Comparison of ENCODE assay signal across 17 cellular contexts in the genomic region with DNA sequence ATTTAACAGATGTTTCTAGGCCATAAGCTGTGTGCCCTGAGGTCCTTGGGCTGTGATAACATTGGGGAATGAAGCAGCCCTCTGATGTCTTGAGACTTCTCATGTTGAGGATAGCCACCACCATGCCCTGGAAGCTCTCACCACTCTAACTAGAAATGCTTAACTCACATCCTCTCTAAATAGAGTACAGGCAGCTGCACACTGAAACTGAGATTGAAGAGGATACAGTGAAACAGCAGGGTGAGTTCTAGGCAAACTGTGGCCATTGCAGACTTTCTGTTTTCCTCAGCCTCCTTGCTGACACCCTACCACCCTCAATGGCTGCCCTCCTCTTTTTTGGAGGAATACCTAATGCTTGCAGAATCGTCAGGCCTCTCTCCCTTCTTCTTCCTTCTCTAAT. TPM values are rescaled to one million over a fixed set of nuclear protein-coding genes. Genes with fewer than 3 reads are reported as not detected.
DNase-seq lines count a peak whose midpoint lies in the region; ATAC-seq lines count a peak whose summit lies in the region.
"Had no signal": no experiment of that assay in that cellular context is flagged by ENCODE, and none has a peak within 500 bp of the region (broad histone marks: within the 10 kb centered on the region; RNA-seq: fewer than 3 reads in every experiment).

No MANE protein-coding gene starts in this region.

- CTCF ChIA-PET in activated CD4-positive, alpha-beta T cell treated with anti-CD3 and anti-CD28 coated beads, Interleukin-2, amount 10 ng/mL, durations not matched to agents 7 days and 5 days (lab: Charles Lee), result interaction anchor here (1.2 to 1.6 kb wide), 2 partner anchors 11 to 205 kb away, joined by 5 to 6 read pairs; no protein-coding TSS in a partner anchor

- POLR2A ChIA-PET in activated CD4-positive, alpha-beta T cell treated with anti-CD3 and anti-CD28 coated beads, Interleukin-2, amount 10 ng/mL, durations not matched to agents 7 days and 5 days (lab: Charles Lee), result no interaction called here

- peaks cover 2% of the 10 kb centered on the region for H3K27me3 Mint-ChIP-seq in activated CD4-positive, alpha-beta T cell treated with anti-CD3 and anti-CD28 coated beads, Interleukin-2, amount 10 ng/mL, durations not matched to agents 7 days and 5 days
- H3K27me3 Mint-ChIP-seq: CD4-positive, alpha-beta T cell had no signal

- DNase-seq in NCI-H2227 (lab: John Stamatoyannopoulos, UW; ENCODE audit: unreplicated experiment), result no peak
- DNase-seq in NCI-H128 (lab: John Stamatoyannopoulos, UW; ENCODE audit: unreplicated experiment), result no peak
- DNase-seq in activated CD4-positive, alpha-beta T cell treated with anti-CD3 and anti-CD28 coated beads, Interleukin-2, amount 10 ng/mL, durations not matched to agents 7 days and 5 days, result no peak
- DNase-seq in SW 1271 (lab: John Stamatoyannopoulos, UW), result no peak
- DNase-seq: activated effector memory CD4-positive, alpha-beta T cell treated with Interleukin-2 at 50 U/mL for 16 hours; CD4-positive, alpha-beta T cell; DMS53; gastrocnemius medialis; NCI-H226; NK-92 treated with Interleukin-12 subunit alpha and Interleukin-12 subunit beta, amount 100 ng/mL, for 24 hours; small intestine; stimulated activated CD4-positive, alpha-beta T cell treated with anti-CD3 and anti-CD28 coated beads, Interleukin-4, amount 100 ng/mL, for 4 hours had no signal

- no peaks in the 10 kb centered on the region for H3K36me3 Mint-ChIP-seq in activated CD4-positive, alpha-beta T cell treated with anti-CD3 and anti-CD28 coated beads, Interleukin-2, amount 10 ng/mL, durations not matched to agents 7 days and 5 days (ENCODE audit: low read depth)

- H3K27ac Mint-ChIP-seq in activated CD4-positive, alpha-beta T cell treated with anti-CD3 and anti-CD28 coated beads, Interleukin-2, amount 10 ng/mL, durations not matched to agents 7 days and 5 days, result no peak overlapping the region
- H3K27ac Mint-ChIP-seq: CD4-positive, alpha-beta T cell; nephron had no signal

- H3K4me1 Mint-ChIP-seq in activated CD4-positive, alpha-beta T cell treated with anti-CD3 and anti-CD28 coated beads, Interleukin-2, amount 10 ng/mL, durations not matched to agents 7 days and 5 days, result no peaks in the 10 kb centered on the region
- H3K4me1 Mint-ChIP-seq: nephron had no signal

- H3K9me3 Mint-ChIP-seq in activated CD4-positive, alpha-beta T cell treated with anti-CD3 and anti-CD28 coated beads, Interleukin-2, amount 10 ng/mL, durations not matched to agents 7 days and 5 days, result no peaks in the 10 kb centered on the region
- H3K9me3 Mint-ChIP-seq: CD4-positive, alpha-beta T cell; nephron had no signal

- peak; percentile 76 for ATAC-seq in GM18873 (IDR thresholded peaks at IDR 0.05; ENCODE audit: low FRiP score, unreplicated experiment)
- peak; percentile 87 for ATAC-seq in GM21381 (IDR thresholded peaks at IDR 0.05; ENCODE audit: unreplicated experiment)
- peak; percentile 61 for ATAC-seq in HG02884 (IDR thresholded peaks at IDR 0.05; ENCODE audit: unreplicated experiment)
- ATAC-seq in HG03460 (IDR thresholded peaks at IDR 0.05; ENCODE audit: unreplicated experiment), result peak; percentile 71
- ATAC-seq: gastrocnemius medialis had no signal

- no peak overlapping the region for H3K4me3 Mint-ChIP-seq in activated CD4-positive, alpha-beta T cell treated with anti-CD3 and anti-CD28 coated beads, Interleukin-2, amount 10 ng/mL, durations not matched to agents 7 days and 5 days
- H3K4me3 Mint-ChIP-seq: CD4-positive, alpha-beta T cell; nephron had no signal

RNA-seq across cellular contexts. Expression of gene UTP15, which starts 22.4 kb away (rescaled TPM):
- total RNA-seq in activated CD4-positive, alpha-beta T cell treated with anti-CD3 and anti-CD28 coated beads, Interleukin-2, amount 10 ng/mL, durations not matched to agents 7 days and 5 days, result 10 to 100 TPM; 21.2 to 23.7 TPM

RNA-seq across cellular contexts. Expression of gene ANKRA2, which starts 22.5 kb away (rescaled TPM):
- total RNA-seq in activated CD4-positive, alpha-beta T cell treated with anti-CD3 and anti-CD28 coated beads, Interleukin-2, amount 10 ng/mL, durations not matched to agents 7 days and 5 days, result 10 to 100 TPM; 19.0 to 19.3 TPM

RNA-seq across cellular contexts. Expression of gene ARHGEF28, which starts 38.1 kb away (rescaled TPM):
- not detected for total RNA-seq in activated CD4-positive, alpha-beta T cell treated with anti-CD3 and anti-CD28 coated beads, Interleukin-2, amount 10 ng/mL, durations not matched to agents 7 days and 5 days
- total RNA-seq: CD4-positive, alpha-beta T cell had no signal
